In the genomic region with DNA sequence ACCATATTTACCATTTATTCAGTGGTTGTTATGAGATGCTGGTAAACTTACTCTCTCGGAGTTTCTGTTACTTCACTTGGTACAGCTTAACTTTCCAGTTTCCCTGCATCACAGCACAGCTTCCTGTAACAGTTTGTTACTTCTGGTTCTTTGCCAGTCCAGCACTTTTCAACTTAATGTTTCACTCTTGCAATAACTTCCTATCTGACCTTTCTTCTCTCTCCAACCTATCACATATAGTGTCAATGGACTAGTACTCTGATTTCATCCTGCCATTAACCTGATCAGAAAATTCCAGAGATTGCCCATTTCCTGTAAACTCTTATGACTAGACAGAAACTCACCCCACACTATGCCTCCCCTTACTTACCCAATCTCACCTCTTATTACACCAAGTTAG, we compare ENCODE assay signal across 15 cellular contexts. TPM values are rescaled to one million over a fixed set of nuclear protein-coding genes. Genes with fewer than 3 reads are reported as not detected.
DNase-seq lines count a peak whose midpoint lies in the region; ATAC-seq and TF ChIP-seq lines count a peak whose summit lies in the region.
"Had no signal": no experiment of that assay in that cellular context is flagged by ENCODE, and none has a peak within 500 bp of the region (broad histone marks: within the 10 kb centered on the region; RNA-seq: fewer than 3 reads in every experiment).

No MANE protein-coding gene starts in this region.

- H3K27me3 ChIP-seq in SK-N-SH (ENCODE audit: insufficient read depth) (no peaks in the 10 kb centered on the region), neutrophil (no peaks in the 10 kb centered on the region)

- H3F3A ChIP-seq in SK-N-SH (replicated peaks; ENCODE audit: insufficient read depth) = peaks cover 15% of the 10 kb centered on the region

- no peak overlapping the region for H3K4me3 ChIP-seq in SK-N-SH (ENCODE audit: low read depth in 2 of 2, low read length in 1 of 2)
- H3K4me3 ChIP-seq in neutrophil (ENCODE audit: low read depth in 1 of 2, low read length in 1 of 2) = no peak overlapping the region
- H3K4me3 ChIP-seq: tibial artery had no signal

- no peak for TF ChIP-seq RAD21 in SK-N-SH (IDR thresholded peaks at IDR 0.05; ENCODE audit: low read length)

- H3K9me3 ChIP-seq in SK-N-SH (no peaks in the 10 kb centered on the region), neutrophil (no peaks in the 10 kb centered on the region)
- H3K9me3 ChIP-seq: tibial artery had no signal

- no peak for TF ChIP-seq CTCF in SK-N-SH (IDR thresholded peaks at IDR 0.05)
- no peak for TF ChIP-seq CTCF in neutrophil (IDR thresholded peaks at IDR 0.05)

- no peak overlapping the region for H3K4me2 ChIP-seq in SK-N-SH

- H3K36me3 ChIP-seq in SK-N-SH (replicated peaks in 1 of 2; ENCODE audit: control insufficient read depth in 1 of 2, insufficient read depth in 2 of 2, low read length in 1 of 2) (no peaks in the 10 kb centered on the region), neutrophil (no peaks in the 10 kb centered on the region)
- H3K36me3 ChIP-seq: tibial artery had no signal

- H3K4me1 ChIP-seq in SK-N-SH (ENCODE audit: control insufficient read depth in 1 of 2, insufficient read depth in 2 of 2, low read depth in 1 of 2, low read length in 1 of 2) (peaks cover 2 to 11% of the 10 kb centered on the region in 2 experiments; a peak in 3 of 4 replicates), neutrophil (ENCODE audit: control insufficient read depth in 1 of 2, insufficient read depth in 1 of 2, low read depth in 1 of 2, low read length in 1 of 2) (peaks cover 24 to 33% of the 10 kb centered on the region in 2 experiments)

- CTCF ChIA-PET in SK-N-SH (lab: Yijun Ruan, JAX) = no interaction called here

- H3K79me2 ChIP-seq in SK-N-SH (ENCODE audit: insufficient read depth) = peaks cover 6% of the 10 kb centered on the region

- no peak for DNase-seq in SK-N-SH
- DNase-seq in MV-4-11 (lab: John Stamatoyannopoulos, UW) = peak; percentile 15
- no peak for DNase-seq in DMS114 treated with DMSO at 0.1 percent for 48 hours (lab: John Stamatoyannopoulos, UW; ENCODE audit: unreplicated experiment)
- no peak for DNase-seq in NCI-H774 (lab: John Stamatoyannopoulos, UW)
- DNase-seq: activated CD4-positive, alpha-beta memory T cell treated with anti-CD3 and anti-CD28 coated beads for 36 hours; activated naive CD4-positive, alpha-beta T cell treated with Interleukin-2 at 50 U/mL for 16 hours; cerebellar nuclear complex; HFFc6; NCI-H1417; SW 1271; tibial artery had no signal

- no peak for TF ChIP-seq EP300 in SK-N-SH (IDR thresholded peaks at IDR 0.05; ENCODE audit: borderline replicate concordance in 1 of 2, low read depth in 1 of 2, low read length in 1 of 2)

- H3K9me2 ChIP-seq in SK-N-SH = no peaks in the 10 kb centered on the region

- H3K27ac ChIP-seq in SK-N-SH (ENCODE audit: low read depth in 2 of 2, low read length in 1 of 2) (no peak overlapping the region), neutrophil (peak overlapping the region; percentile 58)
- H3K27ac ChIP-seq: tibial artery had no signal

- H2AFZ ChIP-seq in SK-N-SH (ENCODE audit: low read depth) = 0 out of 2 replicates have a peak overlapping the region, but pooled peaks have one; percentile 49

- H3K9ac ChIP-seq in SK-N-SH = no peak overlapping the region

- 60% methylated on average over 1 of the region's 1 CpG for WGBS in SK-N-SH (ENCODE audit: low lambda C conversion rate)

- POLR2A ChIA-PET in SK-N-SH (lab: Yijun Ruan, JAX) = no interaction called here

- no peaks in the 10 kb centered on the region for H4K20me1 ChIP-seq in SK-N-SH (ENCODE audit: insufficient read depth)

- ATAC-seq in SK-N-SH treated with all-trans-retinoic acid at 6 μM for 48 hours = no peak
- peak; percentile 32 for ATAC-seq in GM21786 (IDR thresholded peaks at IDR 0.05; ENCODE audit: unreplicated experiment)
- no peak for ATAC-seq in GM18517 (IDR thresholded peaks at IDR 0.05; ENCODE audit: unreplicated experiment)

TF ChIP-seq in SK-N-SH, 30 proteins besides CTCF, POLR2A, EP300 and RAD21:
- TF ChIP-seq TCF12 (IDR thresholded peaks at IDR 0.05) (no peak), NFIC (IDR thresholded peaks at IDR 0.05; ENCODE audit: borderline replicate concordance) (no peak), MEF2A (IDR thresholded peaks at IDR 0.05; ENCODE audit: borderline replicate concordance, low read depth) (no peak), NRF1 (IDR thresholded peaks at IDR 0.05; ENCODE audit: low read depth, low read length) (no peak), TEAD4 (IDR thresholded peaks at IDR 0.05; ENCODE audit: borderline replicate concordance, insufficient read depth) (no peak), YY1 (IDR thresholded peaks at IDR 0.05; ENCODE audit: low read depth) (no peak), JUND (IDR thresholded peaks at IDR 0.05) (no peak), FOXJ3 (CRISPR knock-in tag; IDR thresholded peaks at IDR 0.05) (no peak), RFX5 (IDR thresholded peaks at IDR 0.05; ENCODE audit: low read length) (no peak), GABPA (IDR thresholded peaks at IDR 0.05; ENCODE audit: low read depth) (no peak), RCOR1 (IDR thresholded peaks at IDR 0.05; ENCODE audit: low read length) (no peak), SMC3 (IDR thresholded peaks at IDR 0.05; ENCODE audit: low read depth, low read length) (no peak), SIN3A (IDR thresholded peaks at IDR 0.05; ENCODE audit: borderline replicate concordance, low read depth, low read length) (no peak), FOXM1 (IDR thresholded peaks at IDR 0.05; ENCODE audit: low read depth) (no peak), POLR2AphosphoS5 (IDR thresholded peaks at IDR 0.05; ENCODE audit: low read depth, low read length) (no peak)
- TF ChIP-seq, protein P1, sequence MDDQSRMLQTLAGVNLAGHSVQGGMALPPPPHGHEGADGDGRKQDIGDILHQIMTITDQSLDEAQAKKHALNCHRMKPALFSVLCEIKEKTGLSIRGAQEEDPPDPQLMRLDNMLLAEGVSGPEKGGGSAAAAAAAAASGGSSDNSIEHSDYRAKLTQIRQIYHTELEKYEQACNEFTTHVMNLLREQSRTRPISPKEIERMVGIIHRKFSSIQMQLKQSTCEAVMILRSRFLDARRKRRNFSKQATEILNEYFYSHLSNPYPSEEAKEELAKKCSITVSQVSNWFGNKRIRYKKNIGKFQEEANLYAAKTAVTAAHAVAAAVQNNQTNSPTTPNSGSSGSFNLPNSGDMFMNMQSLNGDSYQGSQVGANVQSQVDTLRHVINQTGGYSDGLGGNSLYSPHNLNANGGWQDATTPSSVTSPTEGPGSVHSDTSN (IDR thresholded peaks at IDR 0.05) = no peak
- TF ChIP-seq, protein P2, sequence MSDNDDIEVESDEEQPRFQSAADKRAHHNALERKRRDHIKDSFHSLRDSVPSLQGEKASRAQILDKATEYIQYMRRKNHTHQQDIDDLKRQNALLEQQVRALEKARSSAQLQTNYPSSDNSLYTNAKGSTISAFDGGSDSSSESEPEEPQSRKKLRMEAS (IDR thresholded peaks at IDR 0.05; ENCODE audit: low read depth) = no peak

TF ChIP-seq in SK-N-SH treated with all-trans-retinoic acid at 6 μM for 48 hours, 23 proteins besides CTCF, POLR2A, EP300 and RAD21:
- TF ChIP-seq CSDC2 (CRISPR knock-in tag; IDR thresholded peaks at IDR 0.05) = no peak
- TF ChIP-seq ISL1 (CRISPR knock-in tag; IDR thresholded peaks at IDR 0.05) = no peak
- no peak for TF ChIP-seq PPARA (CRISPR knock-in tag; IDR thresholded peaks at IDR 0.05; ENCODE audit: borderline replicate concordance)

RNA-seq across cellular contexts. Expression of a gene that starts 3.9 kb away (rescaled TPM):
- 8.7 and 11.1 TPM in 2 replicates for polyA plus RNA-seq in SK-N-SH (2012; rRNA removed)
- 13.5 and 16.8 TPM in 2 replicates for polyA plus RNA-seq in SK-N-SH (2012; cell fraction: cytosol; rRNA removed)
- polyA plus RNA-seq in SK-N-SH (2012; cell fraction: nucleus; rRNA removed) = 8.2 and 15.7 TPM in 2 replicates
